ENCODE assay signal across 2 cellular contexts in the genomic region with DNA sequence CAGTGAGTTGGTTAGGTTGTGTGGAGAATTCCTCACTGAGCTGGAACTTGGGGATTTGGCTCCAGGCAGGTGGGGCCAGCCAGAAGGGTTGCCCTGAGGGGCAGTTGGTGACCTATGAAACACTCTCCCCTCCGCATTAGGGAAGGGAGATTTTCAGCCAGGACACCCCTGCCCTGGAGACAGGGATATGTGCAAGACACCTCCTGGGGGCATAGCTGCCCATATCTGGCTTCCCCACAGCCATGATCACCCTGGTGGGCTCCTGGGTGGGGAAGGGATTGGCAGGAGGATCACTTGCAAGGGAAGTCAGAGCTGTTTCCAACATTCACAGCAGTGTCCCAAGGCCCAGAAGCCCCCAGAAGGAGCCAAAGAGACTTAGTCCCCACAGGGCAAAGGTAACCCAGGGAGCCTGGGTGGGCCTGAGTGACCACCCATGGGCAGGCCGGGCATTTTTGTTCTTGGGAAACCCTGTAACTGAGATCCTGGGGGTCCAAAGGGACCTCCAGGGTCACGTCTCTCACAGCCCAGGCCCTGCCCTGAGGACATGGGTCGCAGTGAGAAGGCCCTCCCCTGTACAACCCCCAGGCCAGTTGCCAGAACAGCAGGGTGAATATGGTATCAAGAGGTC.
TF ChIP-seq lines count a peak whose summit lies in the region.

No MANE protein-coding gene starts in this region.

TF ChIP-seq in SK-N-SH, 30 proteins besides CTCF, POLR2A, EP300 and RAD21 (continued from another document):
- no peak for TF ChIP-seq USF1 (IDR thresholded peaks at IDR 0.05; ENCODE audit: borderline replicate concordance, low read depth)
- TF ChIP-seq POLR2AphosphoS5 (IDR thresholded peaks at IDR 0.05; ENCODE audit: low read depth, low read length), result no peak
- no peak for TF ChIP-seq SMC3 (IDR thresholded peaks at IDR 0.05; ENCODE audit: low read depth, low read length)
- no peak for TF ChIP-seq GABPA (IDR thresholded peaks at IDR 0.05; ENCODE audit: low read depth)
- TF ChIP-seq FOXJ3 (CRISPR knock-in tag; IDR thresholded peaks at IDR 0.05), result no peak
- no peak for TF ChIP-seq IRF3 (IDR thresholded peaks at IDR 0.05; ENCODE audit: low read depth, low read length)
- TF ChIP-seq ELF1 (IDR thresholded peaks at IDR 0.05), result no peak
- no peak for TF ChIP-seq MXI1 (IDR thresholded peaks at IDR 0.05; ENCODE audit: low read depth, low read length)
- no peak for TF ChIP-seq NRF1 (IDR thresholded peaks at IDR 0.05; ENCODE audit: low read depth, low read length)
- TF ChIP-seq NFIC (IDR thresholded peaks at IDR 0.05; ENCODE audit: borderline replicate concordance), result no peak
- TF ChIP-seq, protein P1, sequence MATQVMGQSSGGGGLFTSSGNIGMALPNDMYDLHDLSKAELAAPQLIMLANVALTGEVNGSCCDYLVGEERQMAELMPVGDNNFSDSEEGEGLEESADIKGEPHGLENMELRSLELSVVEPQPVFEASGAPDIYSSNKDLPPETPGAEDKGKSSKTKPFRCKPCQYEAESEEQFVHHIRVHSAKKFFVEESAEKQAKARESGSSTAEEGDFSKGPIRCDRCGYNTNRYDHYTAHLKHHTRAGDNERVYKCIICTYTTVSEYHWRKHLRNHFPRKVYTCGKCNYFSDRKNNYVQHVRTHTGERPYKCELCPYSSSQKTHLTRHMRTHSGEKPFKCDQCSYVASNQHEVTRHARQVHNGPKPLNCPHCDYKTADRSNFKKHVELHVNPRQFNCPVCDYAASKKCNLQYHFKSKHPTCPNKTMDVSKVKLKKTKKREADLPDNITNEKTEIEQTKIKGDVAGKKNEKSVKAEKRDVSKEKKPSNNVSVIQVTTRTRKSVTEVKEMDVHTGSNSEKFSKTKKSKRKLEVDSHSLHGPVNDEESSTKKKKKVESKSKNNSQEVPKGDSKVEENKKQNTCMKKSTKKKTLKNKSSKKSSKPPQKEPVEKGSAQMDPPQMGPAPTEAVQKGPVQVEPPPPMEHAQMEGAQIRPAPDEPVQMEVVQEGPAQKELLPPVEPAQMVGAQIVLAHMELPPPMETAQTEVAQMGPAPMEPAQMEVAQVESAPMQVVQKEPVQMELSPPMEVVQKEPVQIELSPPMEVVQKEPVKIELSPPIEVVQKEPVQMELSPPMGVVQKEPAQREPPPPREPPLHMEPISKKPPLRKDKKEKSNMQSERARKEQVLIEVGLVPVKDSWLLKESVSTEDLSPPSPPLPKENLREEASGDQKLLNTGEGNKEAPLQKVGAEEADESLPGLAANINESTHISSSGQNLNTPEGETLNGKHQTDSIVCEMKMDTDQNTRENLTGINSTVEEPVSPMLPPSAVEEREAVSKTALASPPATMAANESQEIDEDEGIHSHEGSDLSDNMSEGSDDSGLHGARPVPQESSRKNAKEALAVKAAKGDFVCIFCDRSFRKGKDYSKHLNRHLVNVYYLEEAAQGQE (IDR thresholded peaks at IDR 0.05; ENCODE audit: low read depth, low read length), result no peak
- TF ChIP-seq, protein P2, sequence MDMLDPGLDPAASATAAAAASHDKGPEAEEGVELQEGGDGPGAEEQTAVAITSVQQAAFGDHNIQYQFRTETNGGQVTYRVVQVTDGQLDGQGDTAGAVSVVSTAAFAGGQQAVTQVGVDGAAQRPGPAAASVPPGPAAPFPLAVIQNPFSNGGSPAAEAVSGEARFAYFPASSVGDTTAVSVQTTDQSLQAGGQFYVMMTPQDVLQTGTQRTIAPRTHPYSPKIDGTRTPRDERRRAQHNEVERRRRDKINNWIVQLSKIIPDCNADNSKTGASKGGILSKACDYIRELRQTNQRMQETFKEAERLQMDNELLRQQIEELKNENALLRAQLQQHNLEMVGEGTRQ (IDR thresholded peaks at IDR 0.05; ENCODE audit: borderline replicate concordance, low read depth, low read length), result no peak
- no peak for TF ChIP-seq RFX5 (IDR thresholded peaks at IDR 0.05; ENCODE audit: low read length)
- no peak for TF ChIP-seq JUND (IDR thresholded peaks at IDR 0.05)
- TF ChIP-seq, protein P3, sequence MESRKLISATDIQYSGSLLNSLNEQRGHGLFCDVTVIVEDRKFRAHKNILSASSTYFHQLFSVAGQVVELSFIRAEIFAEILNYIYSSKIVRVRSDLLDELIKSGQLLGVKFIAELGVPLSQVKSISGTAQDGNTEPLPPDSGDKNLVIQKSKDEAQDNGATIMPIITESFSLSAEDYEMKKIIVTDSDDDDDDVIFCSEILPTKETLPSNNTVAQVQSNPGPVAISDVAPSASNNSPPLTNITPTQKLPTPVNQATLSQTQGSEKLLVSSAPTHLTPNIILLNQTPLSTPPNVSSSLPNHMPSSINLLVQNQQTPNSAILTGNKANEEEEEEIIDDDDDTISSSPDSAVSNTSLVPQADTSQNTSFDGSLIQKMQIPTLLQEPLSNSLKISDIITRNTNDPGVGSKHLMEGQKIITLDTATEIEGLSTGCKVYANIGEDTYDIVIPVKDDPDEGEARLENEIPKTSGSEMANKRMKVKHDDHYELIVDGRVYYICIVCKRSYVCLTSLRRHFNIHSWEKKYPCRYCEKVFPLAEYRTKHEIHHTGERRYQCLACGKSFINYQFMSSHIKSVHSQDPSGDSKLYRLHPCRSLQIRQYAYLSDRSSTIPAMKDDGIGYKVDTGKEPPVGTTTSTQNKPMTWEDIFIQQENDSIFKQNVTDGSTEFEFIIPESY (IDR thresholded peaks at IDR 0.05; ENCODE audit: borderline replicate concordance, low read depth), result no peak
- no peak for TF ChIP-seq PBX3 (IDR thresholded peaks at IDR 0.05)

TF ChIP-seq in SK-N-SH treated with all-trans-retinoic acid at 6 μM for 48 hours, 23 proteins besides CTCF, POLR2A, EP300 and RAD21:
- TF ChIP-seq POU6F1 (CRISPR knock-in tag; IDR thresholded peaks at IDR 0.05; ENCODE audit: borderline replicate concordance, low read depth), result no peak
- TF ChIP-seq, protein P4, sequence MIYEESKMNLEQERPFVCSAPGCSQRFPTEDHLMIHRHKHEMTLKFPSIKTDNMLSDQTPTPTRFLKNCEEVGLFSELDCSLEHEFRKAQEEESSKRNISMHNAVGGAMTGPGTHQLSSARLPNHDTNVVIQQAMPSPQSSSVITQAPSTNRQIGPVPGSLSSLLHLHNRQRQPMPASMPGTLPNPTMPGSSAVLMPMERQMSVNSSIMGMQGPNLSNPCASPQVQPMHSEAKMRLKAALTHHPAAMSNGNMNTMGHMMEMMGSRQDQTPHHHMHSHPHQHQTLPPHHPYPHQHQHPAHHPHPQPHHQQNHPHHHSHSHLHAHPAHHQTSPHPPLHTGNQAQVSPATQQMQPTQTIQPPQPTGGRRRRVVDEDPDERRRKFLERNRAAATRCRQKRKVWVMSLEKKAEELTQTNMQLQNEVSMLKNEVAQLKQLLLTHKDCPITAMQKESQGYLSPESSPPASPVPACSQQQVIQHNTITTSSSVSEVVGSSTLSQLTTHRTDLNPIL (CRISPR knock-in tag; IDR thresholded peaks at IDR 0.05; ENCODE audit: low read depth), result no peak
- no peak for TF ChIP-seq ESRRG (CRISPR knock-in tag; IDR thresholded peaks at IDR 0.05)
- no peak for TF ChIP-seq ZNF565 (CRISPR knock-in tag; conservative IDR thresholded peaks at IDR 0.05; ENCODE audit: low read depth)
- TF ChIP-seq PATZ1 (CRISPR knock-in tag; IDR thresholded peaks at IDR 0.05; ENCODE audit: borderline replicate concordance), result no peak
- no peak for TF ChIP-seq ZFP30 (CRISPR knock-in tag; IDR thresholded peaks at IDR 0.05)
- TF ChIP-seq TOX (CRISPR knock-in tag; IDR thresholded peaks at IDR 0.05; ENCODE audit: borderline replicate concordance), result no peak
- TF ChIP-seq TCF4 (CRISPR knock-in tag; IDR thresholded peaks at IDR 0.05; ENCODE audit: borderline replicate concordance), result no peak
- TF ChIP-seq CSRNP3 (CRISPR knock-in tag; IDR thresholded peaks at IDR 0.05), result no peak
- no peak for TF ChIP-seq ARNTL (CRISPR knock-in tag; IDR thresholded peaks at IDR 0.05; ENCODE audit: borderline replicate concordance, low read depth)
- TF ChIP-seq ZFP3 (CRISPR knock-in tag; IDR thresholded peaks at IDR 0.05), result no peak
TF ChIP-seq in SK-N-SH treated with all-trans-retinoic acid at 6 μM for 48 hours: peak in this region for 0.
